In the genomic region with DNA sequence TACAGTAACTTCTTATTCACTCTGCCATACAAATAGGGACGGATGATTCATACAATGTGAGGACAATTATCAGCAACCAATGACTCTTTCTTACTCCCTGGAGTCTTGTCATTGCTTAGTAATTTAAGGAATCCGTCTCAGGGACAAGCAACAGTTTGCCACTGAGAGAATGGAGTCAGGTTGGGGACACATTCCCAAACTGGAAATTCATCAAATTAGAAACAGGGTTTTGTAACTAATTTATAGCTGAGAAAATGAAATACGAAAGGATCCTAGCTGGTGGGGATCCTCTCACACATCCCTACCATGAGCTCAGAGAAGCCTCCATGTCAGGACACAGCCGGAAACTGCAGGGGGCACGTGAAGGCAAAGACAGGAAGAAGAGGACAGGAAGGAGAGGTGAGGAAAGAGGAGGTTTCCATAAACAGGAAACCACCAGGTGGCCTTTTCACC, we compare ENCODE assay signal across 1 cellular context.
A peak's percentile ranks its signal among the peaks of the same experiment; 100 is the strongest.
TF ChIP-seq lines count a peak whose summit lies in the region.

No MANE protein-coding gene starts in this region.

TF ChIP-seq in SK-N-SH, 30 proteins besides CTCF, POLR2A, EP300 and RAD21 (continued from another document):
- peak; percentile 77; the same call in 1 of the 2 replicates for TF ChIP-seq FOSL2 (IDR thresholded peaks at IDR 0.05; ENCODE audit: borderline replicate concordance, low read depth)
TF ChIP-seq in SK-N-SH: peak in this region for 5.
